In the genomic region with DNA sequence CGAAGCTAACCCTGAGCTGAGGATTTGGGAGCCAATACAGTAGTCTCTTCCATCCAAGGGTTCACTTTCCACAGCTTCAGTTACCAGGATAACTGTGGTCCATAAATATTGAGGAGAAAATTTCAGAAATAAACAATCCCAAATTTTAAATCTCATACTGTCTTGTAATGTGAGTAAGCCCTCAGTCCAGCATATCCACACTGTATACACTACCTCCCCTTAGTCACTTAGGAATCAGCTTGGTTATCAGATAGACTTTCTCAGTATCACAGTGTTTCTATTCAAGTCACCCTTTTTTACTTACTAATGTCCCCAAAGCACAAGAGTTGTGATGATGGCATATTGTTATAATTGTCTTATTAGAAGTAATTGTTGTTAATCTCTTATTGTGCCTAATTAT, we compare ENCODE assay signal across 9 cellular contexts.
"Had no signal": no experiment of that assay in that cellular context is flagged by ENCODE, and none has a peak within 500 bp of the region (broad histone marks: within the 10 kb centered on the region; RNA-seq: fewer than 3 reads in every experiment).

No MANE protein-coding gene starts in this region.

- H3K4me1 ChIP-seq: HAP-1 had no signal

- DNase-seq: GM23248, GOT3, H7, H9, HCEC 1CT, HFFc6 had no signal

- H3K4me2 ChIP-seq: GM23338 had no signal

- H3K4me3 ChIP-seq: GM23248, GM23338, HAP-1 had no signal

- ATAC-seq: GM23338, HCT116 had no signal

- H2AFZ ChIP-seq: GM23248, GM23338 had no signal

- H3K36me3 ChIP-seq: HAP-1 had no signal

- H3K9ac ChIP-seq: GM23248 had no signal

- H3K9me3 ChIP-seq: HAP-1 had no signal

- H3K27ac ChIP-seq: GM23248 had no signal
